Comparison of ENCODE assay signal across 14 cellular contexts in genomic region chr10:42691361-42692120, GRCh38. TPM values are rescaled to one million over a fixed set of nuclear protein-coding genes. Genes with fewer than 3 reads are reported as not detected.
DNase-seq lines count a peak whose midpoint lies in the region; ATAC-seq and TF ChIP-seq lines count a peak whose summit lies in the region.
"Had no signal": no experiment of that assay in that cellular context is flagged by ENCODE, and none has a peak within 500 bp of the region (broad histone marks: within the 10 kb centered on the region; RNA-seq: fewer than 3 reads in every experiment).

No MANE protein-coding gene starts in this region.

- TF ChIP-seq EP300 in SK-N-SH (IDR thresholded peaks at IDR 0.05; ENCODE audit: borderline replicate concordance in 1 of 2, low read depth in 1 of 2, low read length in 1 of 2) (no peak), gastroesophageal sphincter (IDR thresholded peaks at IDR 0.05) (no peak)

- WGBS in SK-N-SH (ENCODE audit: low lambda C conversion rate): 14% methylated on average over 14 of the region's 25 CpGs
- 40 to 92% methylated on average over 1 to 9 of the region's 25 CpGs for WGBS in gastroesophageal sphincter (ENCODE audit: low coverage in 1 of 2), 2 donors

- CTCF ChIA-PET in SK-N-SH (lab: Yijun Ruan, JAX): interaction anchor here (0.7 to 1.7 kb wide), 11 partner anchors 10 to 657 kb away, joined by 3 to 7 read pairs (median 4); partner anchors contain the start of gene BMS1

- TF ChIP-seq RAD21 in SK-N-SH (IDR thresholded peaks at IDR 0.05; ENCODE audit: low read length): no peak

- TF ChIP-seq CTCF in SK-N-SH (IDR thresholded peaks at IDR 0.05) (peak; percentile 60), gastroesophageal sphincter (IDR thresholded peaks at IDR 0.05) (no peak)

- H3K36me3 ChIP-seq in SK-N-SH (replicated peaks in 1 of 2; ENCODE audit: control insufficient read depth in 1 of 2, insufficient read depth in 2 of 2, low read length in 1 of 2): no peaks in the 10 kb centered on the region
- no peaks in the 10 kb centered on the region for H3K36me3 ChIP-seq in gastroesophageal sphincter
- H3K36me3 ChIP-seq: heart left ventricle had no signal

- peaks cover 30% of the 10 kb centered on the region for H3K79me2 ChIP-seq in SK-N-SH (ENCODE audit: insufficient read depth)

- peak overlapping the region; percentile 83 for H3K4me2 ChIP-seq in SK-N-SH
- H3K4me2 ChIP-seq: smooth muscle cell had no signal

- no peak for ATAC-seq in gastroesophageal sphincter
- no peak for ATAC-seq in HG03571 (IDR thresholded peaks at IDR 0.05; ENCODE audit: unreplicated experiment)
- ATAC-seq: heart left ventricle had no signal

- DNase-seq in DMS114 treated with DMSO at 0.1 percent for 48 hours (lab: John Stamatoyannopoulos, UW; ENCODE audit: unreplicated experiment) (peak; percentile 88), NCI-H1417 (lab: John Stamatoyannopoulos, UW) (peak; percentile 76 to 95 (median 82)), NCI-H2227 treated with DMSO at 0.1 percent for 48 hours (lab: John Stamatoyannopoulos, UW) (peak; percentile 82), SK-N-SH (peak; percentile 83), head of caudate nucleus (no peak)
- no peak for DNase-seq in activated CD4-positive, alpha-beta T cell treated with anti-CD3 and anti-CD28 coated beads, Interleukin-2, amount 50 U/mL, for 48 hours
- DNase-seq: activated T-cell treated with anti-CD3 and anti-CD28 coated beads, Interleukin-2, amount 50 U/mL, for 48 hours; DMS 273 treated with DMSO at 0.1 percent for 48 hours; heart left ventricle; T-helper 1 cell had no signal

- H3K4me1 ChIP-seq in SK-N-SH (ENCODE audit: control insufficient read depth in 1 of 2, insufficient read depth in 2 of 2, low read depth in 1 of 2, low read length in 1 of 2) (peaks cover 5 to 6% of the 10 kb centered on the region in 2 experiments; a peak in 2 of 4 replicates), gastroesophageal sphincter (no peaks in the 10 kb centered on the region)
- H3K4me1 ChIP-seq: heart left ventricle had no signal

- H3K9me3 ChIP-seq in SK-N-SH (no peaks in the 10 kb centered on the region), gastroesophageal sphincter (no peaks in the 10 kb centered on the region)
- H3K9me3 ChIP-seq: heart left ventricle had no signal

- H3F3A ChIP-seq in SK-N-SH (replicated peaks; ENCODE audit: insufficient read depth): no peaks in the 10 kb centered on the region

- H3K9ac ChIP-seq in SK-N-SH: peak overlapping the region; percentile 60

- peak overlapping the region; percentile 99 for H2AFZ ChIP-seq in SK-N-SH (ENCODE audit: low read depth)

- no peaks in the 10 kb centered on the region for H3K9me2 ChIP-seq in SK-N-SH

- peak overlapping the region; percentile 75 to 83 for H3K4me3 ChIP-seq in SK-N-SH (ENCODE audit: low read depth in 2 of 2, low read length in 1 of 2)
- no peak overlapping the region for H3K4me3 ChIP-seq in gastroesophageal sphincter
- H3K4me3 ChIP-seq: heart left ventricle, smooth muscle cell had no signal

- H3K27me3 ChIP-seq in SK-N-SH (ENCODE audit: insufficient read depth) (no peaks in the 10 kb centered on the region), gastroesophageal sphincter (peaks cover 11% of the 10 kb centered on the region)
- H3K27me3 ChIP-seq: heart left ventricle had no signal

- H4K20me1 ChIP-seq in SK-N-SH (ENCODE audit: insufficient read depth): no peaks in the 10 kb centered on the region

- H3K27ac ChIP-seq in SK-N-SH (ENCODE audit: low read depth in 2 of 2, low read length in 1 of 2): peak overlapping the region in 1 of 2 experiments; percentile 73; a peak in 3 of 4 replicates
- no peak overlapping the region for H3K27ac ChIP-seq in gastroesophageal sphincter
- H3K27ac ChIP-seq: epithelial cell of prostate, heart left ventricle had no signal

- intact Hi-C loops in head of caudate nucleus (cut with DNase I): no loop called here

- POLR2A ChIA-PET in SK-N-SH (lab: Yijun Ruan, JAX): interaction anchor here (0.8 to 1.5 kb wide), 4 partner anchors 10 to 569 kb away, joined by 3 to 10 read pairs (median 4); partner anchors contain the start of gene BMS1

- TF ChIP-seq POLR2A in gastroesophageal sphincter (IDR thresholded peaks at IDR 0.05): no peak

TF ChIP-seq in SK-N-SH, 30 proteins besides CTCF, POLR2A, EP300 and RAD21 (continues in another document):
- TF ChIP-seq GABPA (IDR thresholded peaks at IDR 0.05; ENCODE audit: low read depth) (no peak), MEF2A (IDR thresholded peaks at IDR 0.05; ENCODE audit: borderline replicate concordance, low read depth) (no peak), NRF1 (IDR thresholded peaks at IDR 0.05; ENCODE audit: low read depth, low read length) (no peak), TEAD4 (IDR thresholded peaks at IDR 0.05; ENCODE audit: borderline replicate concordance, insufficient read depth) (no peak), SMC3 (IDR thresholded peaks at IDR 0.05; ENCODE audit: low read depth, low read length) (no peak), CHD2 (IDR thresholded peaks at IDR 0.05; ENCODE audit: low read length, partially characterized antibody) (peak; percentile 89), ELF1 (IDR thresholded peaks at IDR 0.05) (no peak), GATA2 (CRISPR knock-in tag; IDR thresholded peaks at IDR 0.05) (no peak), PBX3 (IDR thresholded peaks at IDR 0.05) (no peak; the same call in 1 of the 2 replicates), POLR2AphosphoS5 (IDR thresholded peaks at IDR 0.05; ENCODE audit: low read depth, low read length) (peak; percentile 91), JUND (IDR thresholded peaks at IDR 0.05) (no peak), USF2 (IDR thresholded peaks at IDR 0.05; ENCODE audit: borderline replicate concordance, low read depth, low read length) (no peak), MXI1 (IDR thresholded peaks at IDR 0.05; ENCODE audit: low read depth, low read length) (peak; percentile 75; the same call in 1 of the 2 replicates), ZBTB33 (IDR thresholded peaks at IDR 0.05; ENCODE audit: borderline replicate concordance, low read depth) (no peak)
- TF ChIP-seq, protein P1, sequence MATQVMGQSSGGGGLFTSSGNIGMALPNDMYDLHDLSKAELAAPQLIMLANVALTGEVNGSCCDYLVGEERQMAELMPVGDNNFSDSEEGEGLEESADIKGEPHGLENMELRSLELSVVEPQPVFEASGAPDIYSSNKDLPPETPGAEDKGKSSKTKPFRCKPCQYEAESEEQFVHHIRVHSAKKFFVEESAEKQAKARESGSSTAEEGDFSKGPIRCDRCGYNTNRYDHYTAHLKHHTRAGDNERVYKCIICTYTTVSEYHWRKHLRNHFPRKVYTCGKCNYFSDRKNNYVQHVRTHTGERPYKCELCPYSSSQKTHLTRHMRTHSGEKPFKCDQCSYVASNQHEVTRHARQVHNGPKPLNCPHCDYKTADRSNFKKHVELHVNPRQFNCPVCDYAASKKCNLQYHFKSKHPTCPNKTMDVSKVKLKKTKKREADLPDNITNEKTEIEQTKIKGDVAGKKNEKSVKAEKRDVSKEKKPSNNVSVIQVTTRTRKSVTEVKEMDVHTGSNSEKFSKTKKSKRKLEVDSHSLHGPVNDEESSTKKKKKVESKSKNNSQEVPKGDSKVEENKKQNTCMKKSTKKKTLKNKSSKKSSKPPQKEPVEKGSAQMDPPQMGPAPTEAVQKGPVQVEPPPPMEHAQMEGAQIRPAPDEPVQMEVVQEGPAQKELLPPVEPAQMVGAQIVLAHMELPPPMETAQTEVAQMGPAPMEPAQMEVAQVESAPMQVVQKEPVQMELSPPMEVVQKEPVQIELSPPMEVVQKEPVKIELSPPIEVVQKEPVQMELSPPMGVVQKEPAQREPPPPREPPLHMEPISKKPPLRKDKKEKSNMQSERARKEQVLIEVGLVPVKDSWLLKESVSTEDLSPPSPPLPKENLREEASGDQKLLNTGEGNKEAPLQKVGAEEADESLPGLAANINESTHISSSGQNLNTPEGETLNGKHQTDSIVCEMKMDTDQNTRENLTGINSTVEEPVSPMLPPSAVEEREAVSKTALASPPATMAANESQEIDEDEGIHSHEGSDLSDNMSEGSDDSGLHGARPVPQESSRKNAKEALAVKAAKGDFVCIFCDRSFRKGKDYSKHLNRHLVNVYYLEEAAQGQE (IDR thresholded peaks at IDR 0.05; ENCODE audit: low read depth, low read length): 0 out of 2 replicates have a peak, but pooled peaks have one; percentile 5

RNA-seq across cellular contexts. Expression of gene ZNF33B, which starts 53.2 kb away (rescaled TPM):
- 5.6 and 9.3 TPM in 2 replicates for polyA plus RNA-seq in SK-N-SH (2012; rRNA removed)
- polyA plus RNA-seq in SK-N-SH (2012; cell fraction: cytosol; rRNA removed): 6.3 and 7.8 TPM in 2 replicates
- polyA plus RNA-seq in SK-N-SH (2012; cell fraction: nucleus; rRNA removed): 9.5 and 21.2 TPM in 2 replicates
- 10 to 100 TPM; 15.6 to 22.7 (median 19.0) TPM for total RNA-seq in gastroesophageal sphincter

Comparison
In these comparisons a context has a peak if more than half of its experiments do, and no peak if none do; other contexts are left out.
1. DNase-seq: peak in DMS114 treated with DMSO at 0.1 percent for 48 hours (single experiment), NCI-H1417 (3 of 3), NCI-H2227 treated with DMSO at 0.1 percent for 48 hours (single experiment) and SK-N-SH (single experiment); none in activated CD4-positive, alpha-beta T cell treated with anti-CD3 and anti-CD28 coated beads, Interleukin-2, amount 50 U/mL, for 48 hours (0 of 2) and head of caudate nucleus (0 of 42).
2. H3K4me3 ChIP-seq: peak in SK-N-SH (2 of 2); none in gastroesophageal sphincter (0 of 2).